1 cellular context compared by ENCODE assay signal in the genomic region with DNA sequence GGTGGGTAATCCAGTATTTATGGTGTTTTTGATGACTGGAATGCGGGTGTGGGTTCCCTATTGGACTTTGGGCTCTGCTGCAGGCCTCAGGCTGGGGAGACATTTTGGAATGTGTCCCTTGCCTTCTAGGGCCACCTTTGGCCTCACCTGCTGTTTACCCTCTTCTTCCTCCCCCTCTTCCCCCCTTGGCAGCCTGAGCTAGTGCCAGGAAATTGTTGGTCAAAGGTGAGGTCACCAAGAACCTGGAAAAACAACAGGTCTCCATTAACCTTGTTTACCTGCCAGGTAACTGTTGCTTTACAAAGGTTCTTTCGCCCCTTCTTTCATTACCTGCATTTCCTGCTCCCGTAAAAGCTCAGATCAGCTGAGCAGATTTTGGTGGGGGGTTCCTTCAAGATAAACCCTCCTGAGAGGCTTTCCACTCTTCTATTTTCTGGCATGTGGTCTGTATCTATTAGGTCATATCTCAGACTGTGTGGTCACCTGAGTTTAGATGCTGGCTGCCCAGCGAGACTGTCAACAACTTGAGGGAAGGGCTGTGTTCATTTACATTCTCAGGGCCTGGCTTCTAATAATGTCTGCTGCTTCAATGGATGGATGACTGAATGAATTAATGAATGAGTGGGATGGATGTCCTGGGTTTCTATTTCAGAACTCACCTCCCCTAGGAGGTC.
TF ChIP-seq lines count a peak whose summit lies in the region.

No MANE protein-coding gene starts in this region.

TF ChIP-seq in HepG2, 621 proteins besides CTCF, POLR2A, EP300 and RAD21 (continued from another document and continues in another):
- TF ChIP-seq, protein P1, sequence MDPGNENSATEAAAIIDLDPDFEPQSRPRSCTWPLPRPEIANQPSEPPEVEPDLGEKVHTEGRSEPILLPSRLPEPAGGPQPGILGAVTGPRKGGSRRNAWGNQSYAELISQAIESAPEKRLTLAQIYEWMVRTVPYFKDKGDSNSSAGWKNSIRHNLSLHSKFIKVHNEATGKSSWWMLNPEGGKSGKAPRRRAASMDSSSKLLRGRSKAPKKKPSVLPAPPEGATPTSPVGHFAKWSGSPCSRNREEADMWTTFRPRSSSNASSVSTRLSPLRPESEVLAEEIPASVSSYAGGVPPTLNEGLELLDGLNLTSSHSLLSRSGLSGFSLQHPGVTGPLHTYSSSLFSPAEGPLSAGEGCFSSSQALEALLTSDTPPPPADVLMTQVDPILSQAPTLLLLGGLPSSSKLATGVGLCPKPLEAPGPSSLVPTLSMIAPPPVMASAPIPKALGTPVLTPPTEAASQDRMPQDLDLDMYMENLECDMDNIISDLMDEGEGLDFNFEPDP (CRISPR knock-in tag; conservative IDR thresholded peaks at IDR 0.05) = 0 out of 2 replicates have a peak, but pooled peaks have one; percentile 21
- TF ChIP-seq, protein P2, sequence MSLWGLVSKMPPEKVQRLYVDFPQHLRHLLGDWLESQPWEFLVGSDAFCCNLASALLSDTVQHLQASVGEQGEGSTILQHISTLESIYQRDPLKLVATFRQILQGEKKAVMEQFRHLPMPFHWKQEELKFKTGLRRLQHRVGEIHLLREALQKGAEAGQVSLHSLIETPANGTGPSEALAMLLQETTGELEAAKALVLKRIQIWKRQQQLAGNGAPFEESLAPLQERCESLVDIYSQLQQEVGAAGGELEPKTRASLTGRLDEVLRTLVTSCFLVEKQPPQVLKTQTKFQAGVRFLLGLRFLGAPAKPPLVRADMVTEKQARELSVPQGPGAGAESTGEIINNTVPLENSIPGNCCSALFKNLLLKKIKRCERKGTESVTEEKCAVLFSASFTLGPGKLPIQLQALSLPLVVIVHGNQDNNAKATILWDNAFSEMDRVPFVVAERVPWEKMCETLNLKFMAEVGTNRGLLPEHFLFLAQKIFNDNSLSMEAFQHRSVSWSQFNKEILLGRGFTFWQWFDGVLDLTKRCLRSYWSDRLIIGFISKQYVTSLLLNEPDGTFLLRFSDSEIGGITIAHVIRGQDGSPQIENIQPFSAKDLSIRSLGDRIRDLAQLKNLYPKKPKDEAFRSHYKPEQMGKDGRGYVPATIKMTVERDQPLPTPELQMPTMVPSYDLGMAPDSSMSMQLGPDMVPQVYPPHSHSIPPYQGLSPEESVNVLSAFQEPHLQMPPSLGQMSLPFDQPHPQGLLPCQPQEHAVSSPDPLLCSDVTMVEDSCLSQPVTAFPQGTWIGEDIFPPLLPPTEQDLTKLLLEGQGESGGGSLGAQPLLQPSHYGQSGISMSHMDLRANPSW (CRISPR knock-in tag; IDR thresholded peaks at IDR 0.05; ENCODE audit: borderline replicate concordance) = peak; percentile 81; the same call in 1 of the 2 replicates
- no peak for TF ChIP-seq JARID2 (CRISPR knock-in tag; IDR thresholded peaks at IDR 0.05; ENCODE audit: insufficient replicate concordance)
- TF ChIP-seq HNRNPUL1 (IDR thresholded peaks at IDR 0.05; ENCODE audit: low read depth, low read length) = no peak
- TF ChIP-seq NPAS2 (CRISPR knock-in tag; IDR thresholded peaks at IDR 0.05; ENCODE audit: borderline replicate concordance) = no peak
- TF ChIP-seq GTF2F1 (IDR thresholded peaks at IDR 0.05; ENCODE audit: low read length) = no peak
- peak in 1 of 2 experiments; percentile 66; a peak in 1 of 4 replicates for TF ChIP-seq KLF16 (CRISPR knock-in tag; IDR thresholded peaks at IDR 0.05)
- TF ChIP-seq WIZ (CRISPR knock-in tag; IDR thresholded peaks at IDR 0.05) = no peak
- TF ChIP-seq, protein P3, sequence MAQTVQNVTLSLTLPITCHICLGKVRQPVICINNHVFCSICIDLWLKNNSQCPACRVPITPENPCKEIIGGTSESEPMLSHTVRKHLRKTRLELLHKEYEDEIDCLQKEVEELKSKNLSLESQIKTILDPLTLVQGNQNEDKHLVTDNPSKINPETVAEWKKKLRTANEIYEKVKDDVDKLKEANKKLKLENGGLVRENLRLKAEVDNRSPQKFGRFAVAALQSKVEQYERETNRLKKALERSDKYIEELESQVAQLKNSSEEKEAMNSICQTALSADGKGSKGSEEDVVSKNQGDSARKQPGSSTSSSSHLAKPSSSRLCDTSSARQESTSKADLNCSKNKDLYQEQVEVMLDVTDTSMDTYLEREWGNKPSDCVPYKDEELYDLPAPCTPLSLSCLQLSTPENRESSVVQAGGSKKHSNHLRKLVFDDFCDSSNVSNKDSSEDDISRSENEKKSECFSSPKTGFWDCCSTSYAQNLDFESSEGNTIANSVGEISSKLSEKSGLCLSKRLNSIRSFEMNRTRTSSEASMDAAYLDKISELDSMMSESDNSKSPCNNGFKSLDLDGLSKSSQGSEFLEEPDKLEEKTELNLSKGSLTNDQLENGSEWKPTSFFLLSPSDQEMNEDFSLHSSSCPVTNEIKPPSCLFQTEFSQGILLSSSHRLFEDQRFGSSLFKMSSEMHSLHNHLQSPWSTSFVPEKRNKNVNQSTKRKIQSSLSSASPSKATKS (CRISPR knock-in tag; IDR thresholded peaks at IDR 0.05) = peak; percentile 57; the same call in 1 of the 2 replicates
- TF ChIP-seq ZSCAN21 (CRISPR knock-in tag; IDR thresholded peaks at IDR 0.05; ENCODE audit: borderline replicate concordance) = no peak
- TF ChIP-seq, protein P4, sequence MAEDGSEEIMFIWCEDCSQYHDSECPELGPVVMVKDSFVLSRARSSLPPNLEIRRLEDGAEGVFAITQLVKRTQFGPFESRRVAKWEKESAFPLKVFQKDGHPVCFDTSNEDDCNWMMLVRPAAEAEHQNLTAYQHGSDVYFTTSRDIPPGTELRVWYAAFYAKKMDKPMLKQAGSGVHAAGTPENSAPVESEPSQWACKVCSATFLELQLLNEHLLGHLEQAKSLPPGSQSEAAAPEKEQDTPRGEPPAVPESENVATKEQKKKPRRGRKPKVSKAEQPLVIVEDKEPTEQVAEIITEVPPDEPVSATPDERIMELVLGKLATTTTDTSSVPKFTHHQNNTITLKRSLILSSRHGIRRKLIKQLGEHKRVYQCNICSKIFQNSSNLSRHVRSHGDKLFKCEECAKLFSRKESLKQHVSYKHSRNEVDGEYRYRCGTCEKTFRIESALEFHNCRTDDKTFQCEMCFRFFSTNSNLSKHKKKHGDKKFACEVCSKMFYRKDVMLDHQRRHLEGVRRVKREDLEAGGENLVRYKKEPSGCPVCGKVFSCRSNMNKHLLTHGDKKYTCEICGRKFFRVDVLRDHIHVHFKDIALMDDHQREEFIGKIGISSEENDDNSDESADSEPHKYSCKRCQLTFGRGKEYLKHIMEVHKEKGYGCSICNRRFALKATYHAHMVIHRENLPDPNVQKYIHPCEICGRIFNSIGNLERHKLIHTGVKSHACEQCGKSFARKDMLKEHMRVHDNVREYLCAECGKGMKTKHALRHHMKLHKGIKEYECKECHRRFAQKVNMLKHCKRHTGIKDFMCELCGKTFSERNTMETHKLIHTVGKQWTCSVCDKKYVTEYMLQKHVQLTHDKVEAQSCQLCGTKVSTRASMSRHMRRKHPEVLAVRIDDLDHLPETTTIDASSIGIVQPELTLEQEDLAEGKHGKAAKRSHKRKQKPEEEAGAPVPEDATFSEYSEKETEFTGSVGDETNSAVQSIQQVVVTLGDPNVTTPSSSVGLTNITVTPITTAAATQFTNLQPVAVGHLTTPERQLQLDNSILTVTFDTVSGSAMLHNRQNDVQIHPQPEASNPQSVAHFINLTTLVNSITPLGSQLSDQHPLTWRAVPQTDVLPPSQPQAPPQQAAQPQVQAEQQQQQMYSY (CRISPR knock-in tag; IDR thresholded peaks at IDR 0.05) = no peak
- no peak for TF ChIP-seq AGO2 (optimal IDR thresholded peaks at IDR 0.05; ENCODE audit: low read depth, low read length)
- peak; percentile 22; the same call in 1 of the 2 replicates for TF ChIP-seq CBX5 (CRISPR knock-in tag; IDR thresholded peaks at IDR 0.05; ENCODE audit: borderline replicate concordance)
- no peak for TF ChIP-seq BRCA1 (CRISPR knock-in tag; IDR thresholded peaks at IDR 0.05)
- no peak for TF ChIP-seq ZFP36L2 (CRISPR knock-in tag; IDR thresholded peaks at IDR 0.05)
- no peak for TF ChIP-seq ZMYM4 (CRISPR knock-in tag; IDR thresholded peaks at IDR 0.05)
- TF ChIP-seq, protein P5, sequence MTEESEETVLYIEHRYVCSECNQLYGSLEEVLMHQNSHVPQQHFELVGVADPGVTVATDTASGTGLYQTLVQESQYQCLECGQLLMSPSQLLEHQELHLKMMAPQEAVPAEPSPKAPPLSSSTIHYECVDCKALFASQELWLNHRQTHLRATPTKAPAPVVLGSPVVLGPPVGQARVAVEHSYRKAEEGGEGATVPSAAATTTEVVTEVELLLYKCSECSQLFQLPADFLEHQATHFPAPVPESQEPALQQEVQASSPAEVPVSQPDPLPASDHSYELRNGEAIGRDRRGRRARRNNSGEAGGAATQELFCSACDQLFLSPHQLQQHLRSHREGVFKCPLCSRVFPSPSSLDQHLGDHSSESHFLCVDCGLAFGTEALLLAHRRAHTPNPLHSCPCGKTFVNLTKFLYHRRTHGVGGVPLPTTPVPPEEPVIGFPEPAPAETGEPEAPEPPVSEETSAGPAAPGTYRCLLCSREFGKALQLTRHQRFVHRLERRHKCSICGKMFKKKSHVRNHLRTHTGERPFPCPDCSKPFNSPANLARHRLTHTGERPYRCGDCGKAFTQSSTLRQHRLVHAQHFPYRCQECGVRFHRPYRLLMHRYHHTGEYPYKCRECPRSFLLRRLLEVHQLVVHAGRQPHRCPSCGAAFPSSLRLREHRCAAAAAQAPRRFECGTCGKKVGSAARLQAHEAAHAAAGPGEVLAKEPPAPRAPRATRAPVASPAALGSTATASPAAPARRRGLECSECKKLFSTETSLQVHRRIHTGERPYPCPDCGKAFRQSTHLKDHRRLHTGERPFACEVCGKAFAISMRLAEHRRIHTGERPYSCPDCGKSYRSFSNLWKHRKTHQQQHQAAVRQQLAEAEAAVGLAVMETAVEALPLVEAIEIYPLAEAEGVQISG (CRISPR knock-in tag; IDR thresholded peaks at IDR 0.05) = peak; percentile 78
- TF ChIP-seq STAT5B (CRISPR knock-in tag; IDR thresholded peaks at IDR 0.05) = no peak
- TF ChIP-seq MYC (CRISPR knock-in tag; IDR thresholded peaks at IDR 0.05; ENCODE audit: borderline replicate concordance) = peak; percentile 64; the same call in 1 of the 2 replicates
- no peak for TF ChIP-seq EZH2 (conservative IDR thresholded peaks at IDR 0.05; ENCODE audit: low read depth, low read length)
- no peak for TF ChIP-seq HNRNPLL (IDR thresholded peaks at IDR 0.05; ENCODE audit: low read depth, low read length, poor library complexity, severe bottlenecking)
- peak; percentile 87 for TF ChIP-seq CREM (IDR thresholded peaks at IDR 0.05)
- TF ChIP-seq CREM (CRISPR knock-in tag; IDR thresholded peaks at IDR 0.05) = no peak
- TF ChIP-seq, protein P6, sequence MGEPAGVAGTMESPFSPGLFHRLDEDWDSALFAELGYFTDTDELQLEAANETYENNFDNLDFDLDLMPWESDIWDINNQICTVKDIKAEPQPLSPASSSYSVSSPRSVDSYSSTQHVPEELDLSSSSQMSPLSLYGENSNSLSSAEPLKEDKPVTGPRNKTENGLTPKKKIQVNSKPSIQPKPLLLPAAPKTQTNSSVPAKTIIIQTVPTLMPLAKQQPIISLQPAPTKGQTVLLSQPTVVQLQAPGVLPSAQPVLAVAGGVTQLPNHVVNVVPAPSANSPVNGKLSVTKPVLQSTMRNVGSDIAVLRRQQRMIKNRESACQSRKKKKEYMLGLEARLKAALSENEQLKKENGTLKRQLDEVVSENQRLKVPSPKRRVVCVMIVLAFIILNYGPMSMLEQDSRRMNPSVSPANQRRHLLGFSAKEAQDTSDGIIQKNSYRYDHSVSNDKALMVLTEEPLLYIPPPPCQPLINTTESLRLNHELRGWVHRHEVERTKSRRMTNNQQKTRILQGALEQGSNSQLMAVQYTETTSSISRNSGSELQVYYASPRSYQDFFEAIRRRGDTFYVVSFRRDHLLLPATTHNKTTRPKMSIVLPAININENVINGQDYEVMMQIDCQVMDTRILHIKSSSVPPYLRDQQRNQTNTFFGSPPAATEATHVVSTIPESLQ (CRISPR knock-in tag; conservative IDR thresholded peaks at IDR 0.05) = no peak
- no peak for TF ChIP-seq ZNF251 (CRISPR knock-in tag; IDR thresholded peaks at IDR 0.05)
- no peak for TF ChIP-seq ZNF563 (CRISPR knock-in tag; IDR thresholded peaks at IDR 0.05)
- TF ChIP-seq, protein P7, sequence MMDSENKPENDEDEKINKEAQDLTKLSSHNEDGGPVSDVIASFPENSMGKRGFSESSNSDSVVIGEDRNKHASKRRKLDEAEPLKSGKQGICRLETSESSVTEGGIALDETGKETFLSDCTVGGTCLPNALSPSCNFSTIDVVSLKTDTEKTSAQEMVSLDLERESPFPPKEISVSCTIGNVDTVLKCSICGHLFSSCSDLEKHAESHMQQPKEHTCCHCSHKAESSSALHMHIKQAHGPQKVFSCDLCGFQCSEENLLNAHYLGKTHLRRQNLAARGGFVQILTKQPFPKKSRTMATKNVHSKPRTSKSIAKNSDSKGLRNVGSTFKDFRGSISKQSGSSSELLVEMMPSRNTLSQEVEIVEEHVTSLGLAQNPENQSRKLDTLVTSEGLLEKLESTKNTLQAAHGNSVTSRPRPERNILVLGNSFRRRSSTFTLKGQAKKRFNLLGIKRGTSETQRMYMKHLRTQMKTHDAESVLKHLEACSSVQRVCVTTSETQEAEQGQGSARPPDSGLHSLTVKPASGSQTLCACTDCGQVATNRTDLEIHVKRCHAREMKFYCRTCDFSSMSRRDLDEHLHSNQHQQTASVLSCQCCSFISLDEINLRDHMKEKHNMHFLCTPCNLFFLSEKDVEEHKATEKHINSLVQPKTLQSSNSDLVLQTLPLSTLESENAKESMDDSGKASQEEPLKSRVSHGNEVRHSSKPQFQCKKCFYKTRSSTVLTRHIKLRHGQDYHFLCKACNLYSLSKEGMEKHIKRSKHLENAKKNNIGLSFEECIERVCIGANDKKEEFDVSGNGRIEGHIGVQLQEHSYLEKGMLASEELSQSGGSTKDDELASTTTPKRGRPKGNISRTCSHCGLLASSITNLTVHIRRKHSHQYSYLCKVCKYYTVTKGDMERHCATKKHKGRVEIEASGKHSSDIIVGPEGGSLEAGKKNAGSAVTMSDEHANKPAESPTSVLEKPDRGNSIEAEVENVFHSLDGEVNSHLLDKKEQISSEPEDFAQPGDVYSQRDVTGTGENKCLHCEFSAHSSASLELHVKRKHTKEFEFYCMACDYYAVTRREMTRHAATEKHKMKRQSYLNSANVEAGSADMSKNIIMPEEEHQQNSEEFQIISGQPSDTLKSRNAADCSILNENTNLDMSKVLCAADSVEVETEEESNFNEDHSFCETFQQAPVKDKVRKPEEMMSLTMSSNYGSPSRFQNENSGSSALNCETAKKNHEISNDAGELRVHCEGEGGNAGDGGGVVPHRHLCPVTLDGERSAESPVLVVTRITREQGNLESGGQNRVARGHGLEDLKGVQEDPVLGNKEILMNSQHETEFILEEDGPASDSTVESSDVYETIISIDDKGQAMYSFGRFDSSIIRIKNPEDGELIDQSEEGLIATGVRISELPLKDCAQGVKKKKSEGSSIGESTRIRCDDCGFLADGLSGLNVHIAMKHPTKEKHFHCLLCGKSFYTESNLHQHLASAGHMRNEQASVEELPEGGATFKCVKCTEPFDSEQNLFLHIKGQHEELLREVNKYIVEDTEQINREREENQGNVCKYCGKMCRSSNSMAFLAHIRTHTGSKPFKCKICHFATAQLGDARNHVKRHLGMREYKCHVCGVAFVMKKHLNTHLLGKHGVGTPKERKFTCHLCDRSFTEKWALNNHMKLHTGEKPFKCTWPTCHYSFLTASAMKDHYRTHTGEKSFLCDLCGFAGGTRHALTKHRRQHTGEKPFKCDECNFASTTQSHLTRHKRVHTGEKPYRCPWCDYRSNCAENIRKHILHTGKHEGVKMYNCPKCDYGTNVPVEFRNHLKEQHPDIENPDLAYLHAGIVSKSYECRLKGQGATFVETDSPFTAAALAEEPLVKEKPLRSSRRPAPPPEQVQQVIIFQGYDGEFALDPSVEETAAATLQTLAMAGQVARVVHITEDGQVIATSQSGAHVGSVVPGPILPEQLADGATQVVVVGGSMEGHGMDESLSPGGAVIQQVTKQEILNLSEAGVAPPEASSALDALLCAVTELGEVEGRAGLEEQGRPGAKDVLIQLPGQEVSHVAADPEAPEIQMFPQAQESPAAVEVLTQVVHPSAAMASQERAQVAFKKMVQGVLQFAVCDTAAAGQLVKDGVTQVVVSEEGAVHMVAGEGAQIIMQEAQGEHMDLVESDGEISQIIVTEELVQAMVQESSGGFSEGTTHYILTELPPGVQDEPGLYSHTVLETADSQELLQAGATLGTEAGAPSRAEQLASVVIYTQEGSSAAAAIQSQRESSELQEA (CRISPR knock-in tag; IDR thresholded peaks at IDR 0.05; ENCODE audit: not compliant biosample characterization) = no peak
- TF ChIP-seq ZSCAN9 (CRISPR knock-in tag; IDR thresholded peaks at IDR 0.05; ENCODE audit: borderline replicate concordance) = peak; percentile 65; the same call in 1 of the 2 replicates
